Comparison of ENCODE assay signal across 10 cellular contexts in the genomic region with DNA sequence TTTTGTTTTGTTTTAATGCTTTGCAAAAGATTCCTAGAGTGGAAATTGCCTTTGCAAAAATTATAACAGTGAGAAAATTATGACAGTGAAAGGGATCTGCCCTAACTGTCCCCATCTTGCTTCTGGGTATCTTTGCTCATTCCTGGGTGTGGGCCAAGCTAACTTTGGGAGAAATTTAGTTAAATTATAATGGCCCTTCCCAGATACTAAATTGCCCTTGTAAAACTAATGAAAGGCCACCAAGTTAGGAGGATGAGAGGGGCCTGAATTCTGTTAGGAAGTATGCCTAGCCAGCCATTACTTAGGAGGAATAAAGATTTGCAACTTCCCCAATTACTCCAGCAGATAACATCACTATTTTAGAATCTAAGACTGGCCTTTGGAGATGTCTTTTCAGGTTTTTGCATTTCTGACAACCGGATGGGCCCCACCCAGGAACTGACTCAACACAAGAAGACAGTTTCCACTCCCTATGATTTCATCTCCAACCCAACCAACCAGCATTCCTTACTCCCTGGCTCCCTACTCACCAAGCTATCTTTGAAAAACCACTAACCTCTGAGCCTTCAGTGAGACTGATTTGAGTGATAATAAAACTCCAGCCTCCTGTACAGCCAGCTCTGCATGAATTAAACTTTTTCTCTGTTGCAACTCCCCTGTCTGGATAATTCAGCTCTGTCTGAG. TPM values are rescaled to one million over a fixed set of nuclear protein-coding genes. Genes with fewer than 3 reads are reported as not detected.
A peak's percentile ranks its signal among the peaks of the same experiment; 100 is the strongest.
DNase-seq lines count a peak whose midpoint lies in the region; ATAC-seq, FAIRE-seq and TF ChIP-seq lines count a peak whose summit lies in the region.
"Had no signal": no experiment of that assay in that cellular context is flagged by ENCODE, and none has a peak within 500 bp of the region (broad histone marks: within the 10 kb centered on the region; RNA-seq: fewer than 3 reads in every experiment).

No MANE protein-coding gene starts in this region.

- no peaks in the 10 kb centered on the region for H3K36me3 ChIP-seq in K562 (ENCODE audit: control insufficient read depth, insufficient read depth, low read length)
- H3K36me3 ChIP-seq in smooth muscle cell (ENCODE audit: low read depth): no peaks in the 10 kb centered on the region
- no peaks in the 10 kb centered on the region for H3K36me3 ChIP-seq in Karpas-422 (ENCODE audit: insufficient read depth, low read length)

- H3K9me3 ChIP-seq in K562 (replicated peaks; ENCODE audit: control insufficient read depth, insufficient read depth, low read depth, low read length) (no peaks in the 10 kb centered on the region), smooth muscle cell (replicated peaks; ENCODE audit: low read depth) (no peaks in the 10 kb centered on the region), Karpas-422 (ENCODE audit: low read length) (no peaks in the 10 kb centered on the region)
- H3K9me3 ChIP-seq: testis had no signal

- TF ChIP-seq RAD21 in K562 (CRISPR knock-in tag; conservative IDR thresholded peaks at IDR 0.05 in 1 of 2, IDR thresholded peaks at IDR 0.05 in 1 of 2): no peak

- no peaks in the 10 kb centered on the region for H3K79me2 ChIP-seq in K562 (ENCODE audit: control insufficient read depth, insufficient read depth, low read length)
- H3K79me2 ChIP-seq in smooth muscle cell (ENCODE audit: low read depth): no peaks in the 10 kb centered on the region
- no peaks in the 10 kb centered on the region for H3K79me2 ChIP-seq in Karpas-422 (ENCODE audit: low read length)

- intact Hi-C loops in K562 (cut with micrococcal nuclease): loop anchor here (10.0 kb wide), 1 partner anchor 577 kb away; the partner anchor contains the start of gene ADRA1B

- H3F3A ChIP-seq in smooth muscle cell (ENCODE audit: low read depth): peaks cover 8% of the 10 kb centered on the region

- no TSS peak for BruUV-seq in K562 (replicated peaks; lab: Mats Ljungman, UMichigan)

- no peak overlapping the region for H3K9ac ChIP-seq in K562 (ENCODE audit: insufficient read depth in 1 of 2, low read depth in 2 of 2, low read length in 2 of 2)
- H3K9ac ChIP-seq in smooth muscle cell (ENCODE audit: low read depth): no peak overlapping the region
- H3K9ac ChIP-seq in Karpas-422 (ENCODE audit: low read length): no peak overlapping the region

- POLR2A ChIA-PET in K562 (lab: Yijun Ruan, JAX): interaction anchor here (0.7 to 1.1 kb wide), 2 partner anchors 21 to 97 kb away, joined by 3 read pairs; no protein-coding TSS in a partner anchor

- no peak for FAIRE-seq in K562 (lab: Jason Lieb, UNC)

- TF ChIP-seq EP300 in K562 (IDR thresholded peaks at IDR 0.05; ENCODE audit: low read length): peak; percentile 72; the same call in 1 of the 2 replicates

- no peaks in the 10 kb centered on the region for H3K9me1 ChIP-seq in K562 (ENCODE audit: control insufficient read depth, insufficient read depth, low read length)

- TF ChIP-seq CTCF in K562 (IDR thresholded peaks at IDR 0.05 in 2 of 3, conservative IDR thresholded peaks at IDR 0.05 in 1 of 3; ENCODE audit: insufficient read depth in 2 of 3, low read depth in 1 of 3, low read length in 3 of 3) (no peak), smooth muscle cell (IDR thresholded peaks at IDR 0.05; ENCODE audit: borderline replicate concordance, insufficient read depth, poor library complexity, severe bottlenecking) (no peak)

- peaks cover 0 to 2% of the 10 kb centered on the region in 2 experiments; a peak in 1 of 5 replicates for H3K27me3 ChIP-seq in K562 (ENCODE audit: control insufficient read depth in 2 of 2, insufficient read depth in 2 of 2, low read length in 2 of 2)
- H3K27me3 ChIP-seq in smooth muscle cell (ENCODE audit: low read depth): no peaks in the 10 kb centered on the region
- no peaks in the 10 kb centered on the region for H3K27me3 ChIP-seq in Karpas-422 (ENCODE audit: low read length)
- H3K27me3 ChIP-seq: testis had no signal

- H2AFZ ChIP-seq in K562 (ENCODE audit: low read depth, low read length) (no peak overlapping the region), smooth muscle cell (ENCODE audit: low read depth) (no peak overlapping the region), Karpas-422 (ENCODE audit: low read length) (no peak overlapping the region)

- DNase-seq in T follicular helper cell (ENCODE audit: low read depth) (peak; percentile 38), K562 (ENCODE audit: extremely low read depth in 1 of 4, low spot score in 3 of 4) (peak in 2 of 4 experiments; percentile 10 to 38), smooth muscle cell (lab: John Stamatoyannopoulos, UW; ENCODE audit: unreplicated experiment) (no peak), NCI-H2227 (lab: John Stamatoyannopoulos, UW; ENCODE audit: unreplicated experiment) (no peak), DMS153 (lab: John Stamatoyannopoulos, UW) (no peak), Karpas-422 (no peak)
- DNase-seq: testis had no signal

- WGBS in K562 (ENCODE audit: insufficient coverage, low coverage, missing lambda C conversion rate): 0% methylated on average over 1 of the region's 1 CpG
- 0% methylated on average over 1 of the region's 1 CpG for WGBS in smooth muscle cell (ENCODE audit: low lambda C conversion rate)

- no peak overlapping the region for H3K4me2 ChIP-seq in K562 (ENCODE audit: insufficient read depth, low read length)
- peak overlapping the region; percentile 22 for H3K4me2 ChIP-seq in smooth muscle cell
- H3K4me2 ChIP-seq in Karpas-422 (ENCODE audit: low read depth, low read length, poor library complexity, severe bottlenecking): no peak overlapping the region

- TF ChIP-seq POLR2A in K562 (conservative IDR thresholded peaks at IDR 0.05): no peak

- peak overlapping the region; percentile 35; the same call in 1 of the 3 replicates for H3K27ac ChIP-seq in K562 (ENCODE audit: extremely low read depth, low read depth, low read length)
- peak overlapping the region; percentile 77 for H3K27ac ChIP-seq in smooth muscle cell (ENCODE audit: low read depth)
- H3K27ac ChIP-seq in Karpas-422 (ENCODE audit: low read length): no peak overlapping the region
- H3K27ac ChIP-seq: testis had no signal

- ATAC-seq in HG02884 (IDR thresholded peaks at IDR 0.05; ENCODE audit: unreplicated experiment) (peak; percentile 42), K562 (peak; percentile 81), GM21390 (IDR thresholded peaks at IDR 0.05; ENCODE audit: unreplicated experiment) (no peak)

- peaks cover 0 to 5% of the 10 kb centered on the region in 2 experiments; a peak in 1 of 5 replicates for H3K4me1 ChIP-seq in K562 (replicated peaks in 1 of 2; ENCODE audit: control insufficient read depth in 2 of 2, insufficient read depth in 2 of 2, low read length in 2 of 2)
- no peaks in the 10 kb centered on the region for H3K4me1 ChIP-seq in smooth muscle cell (ENCODE audit: low read depth)
- peaks cover 16% of the 10 kb centered on the region for H3K4me1 ChIP-seq in Karpas-422 (ENCODE audit: low read length)
- H3K4me1 ChIP-seq: testis had no signal

- H4K20me1 ChIP-seq in K562 (replicated peaks; ENCODE audit: control insufficient read depth, insufficient read depth, low read length) (no peaks in the 10 kb centered on the region), smooth muscle cell (ENCODE audit: low read depth) (no peaks in the 10 kb centered on the region), Karpas-422 (ENCODE audit: insufficient read depth, low read depth, low read length) (no peaks in the 10 kb centered on the region)

- H3K4me3 ChIP-seq in K562 (no peak overlapping the region), smooth muscle cell (no peak overlapping the region), Karpas-422 (ENCODE audit: low read length) (no peak overlapping the region)
- H3K4me3 ChIP-seq: lung, testis had no signal

- H3K9me2 ChIP-seq in Karpas-422 (replicated peaks; ENCODE audit: insufficient read depth, low read length): no peaks in the 10 kb centered on the region

- in situ Hi-C loops in K562 (cut with MboI): loop anchor here (10.0 kb wide), 1 partner anchor 1143 kb away; no protein-coding TSS in a partner anchor

- CTCF ChIA-PET in K562 (lab: Yijun Ruan, JAX; ENCODE audit: low intra/inter-chr PET ratio): no interaction called here

TF ChIP-seq in K562, 482 proteins besides CTCF, POLR2A, EP300 and RAD21 (continues in another document):
- no peak for TF ChIP-seq NELFE (IDR thresholded peaks at IDR 0.05; ENCODE audit: insufficient read depth, insufficient read length)
- TF ChIP-seq LEF1 (IDR thresholded peaks at IDR 0.05): no peak
- TF ChIP-seq FOXM1 (IDR thresholded peaks at IDR 0.05; ENCODE audit: low read depth): peak; percentile 61; the same call in 1 of the 2 replicates
- TF ChIP-seq FOXM1 (CRISPR knock-in tag; IDR thresholded peaks at IDR 0.05; ENCODE audit: low read depth): no peak
- TF ChIP-seq PTTG1 (tag; IDR thresholded peaks at IDR 0.05; ENCODE audit: low read depth): no peak
- TF ChIP-seq SMAD3 (CRISPR knock-in tag; conservative IDR thresholded peaks at IDR 0.05): no peak
- no peak for TF ChIP-seq PHF21A (IDR thresholded peaks at IDR 0.05; ENCODE audit: borderline replicate concordance, low read depth)
- TF ChIP-seq ZNF239 (CRISPR knock-in tag; IDR thresholded peaks at IDR 0.05): peak; percentile 50; the same call in 1 of the 2 replicates
- TF ChIP-seq SOX6 (IDR thresholded peaks at IDR 0.05): peak; percentile 42; the same call in 1 of the 2 replicates

RNA-seq across cellular contexts. Expression of gene IL12B, which starts 7.1 kb away (rescaled TPM):
- not detected in 2 replicates for total RNA-seq in K562 (2011; cell fraction: chromatin; rRNA removed; ENCODE audit: low replicate concordance)
- not detected in 2 replicates for total RNA-seq in K562 (2011; cell fraction: nucleolus; rRNA removed)
- not detected in 2 replicates for total RNA-seq in K562 (2011; cell fraction: nucleoplasm; rRNA removed)
- total RNA-seq in K562 (2014; rRNA removed) (not detected in 2 replicates), K562 (2014; rRNA removed; fragmentation: Illumina TruSeq; extraction: Trizol) (not detected in 2 replicates), K562 (2015; rRNA removed; fragmentation: Illumina TruSeq; extraction: Trizol) (not detected in 2 replicates), K562 (2021) (not detected in 2 replicates), smooth muscle cell (not detected in 2 replicates)
- polyA plus RNA-seq in K562 (2011; rRNA removed) (not detected in 2 replicates), K562 (2014; fragmentation: Illumina TruSeq; extraction: Trizol) (not detected in 2 replicates), K562 (2014; fragmentation: Nextera tagmentation; extraction: Ambion mirVana) (not detected), K562 (2014; rRNA removed) (not detected in 2 replicates), smooth muscle cell (not detected in 2 replicates)
- polyA plus RNA-seq in K562 (2011; cell fraction: cytosol; rRNA removed): not detected in 2 replicates
- not detected in 2 replicates for polyA plus RNA-seq in K562 (2011; cell fraction: nucleus; rRNA removed)
- not detected in 2 replicates for polyA plus RNA-seq in K562 (2012)
- not detected in 2 replicates for polyA minus RNA-seq in K562 (2011; rRNA and poly(A)+ RNA removed)
- polyA minus RNA-seq in K562 (2011; cell fraction: cytosol; rRNA and poly(A)+ RNA removed): not detected in 2 replicates
- polyA minus RNA-seq in K562 (2011; cell fraction: nucleus; rRNA and poly(A)+ RNA removed): not detected in 2 replicates
- not detected in 2 replicates for total RNA-seq in Karpas-422 (2014; rRNA removed; shearing (Covaris generic); ENCODE audit: low replicate concordance)
- total RNA-seq: testis had no signal
